32 cellular contexts compared by ENCODE assay signal in genomic region chr2:10038123-10038522, GRCh38. TPM values are rescaled to one million over a fixed set of nuclear protein-coding genes. Genes with fewer than 3 reads are reported as not detected.
A peak's percentile ranks its signal among the peaks of the same experiment; 100 is the strongest.
DNase-seq lines count a peak whose midpoint lies in the region; ATAC-seq, FAIRE-seq and TF ChIP-seq lines count a peak whose summit lies in the region.
"Had no signal": no experiment of that assay in that cellular context is flagged by ENCODE, and none has a peak within 500 bp of the region (broad histone marks: within the 10 kb centered on the region; RNA-seq: fewer than 3 reads in every experiment).

No MANE protein-coding gene starts in this region.

- CTCF ChIA-PET in HepG2 (lab: Yijun Ruan, JAX; ENCODE audit: low intra/inter-chr PET ratio, low total read pairs): no interaction called here

- no peak for ATAC-seq in HepG2
- no peak for ATAC-seq in HG02763 (IDR thresholded peaks at IDR 0.05; ENCODE audit: unreplicated experiment)
- ATAC-seq: activated CD4-positive, alpha-beta T cell treated with anti-CD3 and anti-CD28 coated beads for 36 hours; activated CD8-positive, alpha-beta T cell treated with anti-CD3 and anti-CD28 coated beads, Interleukin-2, amount 10 ng/mL, durations not matched to agents 7 days and 5 days had no signal

- no peak for DNase-seq in HepG2 (ENCODE audit: low spot score)
- DNase-seq in NCI-H82 (lab: John Stamatoyannopoulos, UW): no peak
- DNase-seq in NK-92 treated with Interleukin-12 subunit alpha and Interleukin-12 subunit beta, amount 100 ng/mL, for 24 hours (lab: John Stamatoyannopoulos, UW): no peak
- DNase-seq: ACHN; activated CD4-positive, alpha-beta T cell treated with anti-CD3 and anti-CD28 coated beads for 36 hours; activated CD8-positive, alpha-beta T cell treated with anti-CD3 and anti-CD28 coated beads, Interleukin-2, amount 10 ng/mL, durations not matched to agents 7 days and 5 days; BE2C; DMS153; effector CD4-positive, alpha-beta T cell; Kasumi-1; NCI-H1436 treated with DMSO at 0.1 percent for 48 hours; NCI-H2081 treated with DMSO at 0.1 percent for 48 hours; NCI-H2227 treated with DMSO at 0.1 percent for 48 hours; NCI-H69; Peyer's patch; SJCRH30; stimulated activated naive CD4-positive, alpha-beta T cell; SW 1271; T-helper 9 cell; testis had no signal

- 39% methylated on average over 9 of the region's 10 CpGs for WGBS in HepG2 (ENCODE audit: low lambda C conversion rate)

- peak overlapping the region in 2 of 3 donors; percentile 72 to 82 for H3K27ac Mint-ChIP-seq in IgD-negative memory B cell
- H3K27ac Mint-ChIP-seq: activated CD4-positive, alpha-beta T cell treated with anti-CD3 and anti-CD28 coated beads for 36 hours; activated CD8-positive, alpha-beta T cell treated with anti-CD3 and anti-CD28 coated beads, Interleukin-2, amount 10 ng/mL, durations not matched to agents 7 days and 5 days; activated naive CD4-positive, alpha-beta T cell treated with anti-CD3 and anti-CD28 coated beads, Interleukin-2, amount 50 U/mL, for 24 hours; activated T-helper 2 cell treated with anti-CD3 and anti-CD28 coated beads, Interferon-gamma antibody, Interleukin-2, Interleukin-4, amounts not matched to agents 10 μg/mL and 5 μg/mL and 100 μg/mL, durations not matched to agents 14 hours and 24 hours and 36 hours had no signal

- peaks cover 1% of the 10 kb centered on the region for H3K36me3 Mint-ChIP-seq in IgD-negative memory B cell
- H3K36me3 Mint-ChIP-seq: activated naive CD4-positive, alpha-beta T cell treated with anti-CD3 and anti-CD28 coated beads, Interleukin-2, amount 50 U/mL, for 24 hours had no signal

- in situ Hi-C loops in HepG2 (cut with HindIII; ENCODE audit: extremely low pct_ligation_motif_present, low pct_unique_long_range_greater_than_20kb): no loop called here

- H3K9me3 ChIP-seq in BLaER1 (peaks cover 19% of the 10 kb centered on the region), HepG2 (ENCODE audit: low read length) (no peaks in the 10 kb centered on the region), stomach smooth muscle (ENCODE audit: control insufficient read depth in 2 of 2, low read length in 2 of 2) (no peaks in the 10 kb centered on the region)
- H3K9me3 ChIP-seq: BE2C, Peyer's patch, testis had no signal

- POLR2A ChIA-PET in HepG2 (lab: Yijun Ruan, JAX): no interaction called here

- no peaks in the 10 kb centered on the region for H3K27me3 ChIP-seq in BLaER1
- H3K27me3 ChIP-seq in HepG2 (ENCODE audit: control insufficient read depth in 1 of 2, insufficient read depth in 2 of 2, low read length in 2 of 2): peaks cover 7 to 68% of the 10 kb centered on the region in 2 experiments
- no peaks in the 10 kb centered on the region for H3K27me3 ChIP-seq in stomach smooth muscle (ENCODE audit: control insufficient read depth in 1 of 2, insufficient read depth in 2 of 2, low read length in 2 of 2)
- H3K27me3 ChIP-seq: BE2C, Peyer's patch, testis had no signal

- no peaks in the 10 kb centered on the region for H4K20me1 ChIP-seq in BLaER1
- H4K20me1 ChIP-seq in HepG2 (ENCODE audit: insufficient read depth, low read length): no peaks in the 10 kb centered on the region

- TF ChIP-seq RAD21 in HepG2 (CRISPR knock-in tag; IDR thresholded peaks at IDR 0.05): no peak

- H3K9me3 Mint-ChIP-seq in IgD-negative memory B cell: no peaks in the 10 kb centered on the region
- H3K9me3 Mint-ChIP-seq: activated naive CD4-positive, alpha-beta T cell treated with anti-CD3 and anti-CD28 coated beads, Interleukin-2, amount 50 U/mL, for 24 hours; activated T-helper 2 cell treated with anti-CD3 and anti-CD28 coated beads, Interferon-gamma antibody, Interleukin-2, Interleukin-4, amounts not matched to agents 10 μg/mL and 5 μg/mL and 100 μg/mL, durations not matched to agents 14 hours and 24 hours and 36 hours; nephron had no signal

- H3K4me2 ChIP-seq in BLaER1 (0 out of 2 replicates have a peak overlapping the region, but pooled peaks have one; percentile 1), HepG2 (ENCODE audit: low read depth, low read length) (no peak overlapping the region)

- H3K79me2 ChIP-seq in HepG2 (ENCODE audit: insufficient read depth, low read length): no peaks in the 10 kb centered on the region

- no peak overlapping the region for H3K4me3 ChIP-seq in BLaER1
- H3K4me3 ChIP-seq in HepG2 (replicated peaks in 1 of 3; ENCODE audit: insufficient read depth in 1 of 3, low read depth in 2 of 3, low read length in 3 of 3): no peak overlapping the region
- no peak overlapping the region for H3K4me3 ChIP-seq in stomach smooth muscle (ENCODE audit: low read length in 2 of 2)
- H3K4me3 ChIP-seq: Peyer's patch, SJCRH30, skin epidermis, testis had no signal

- H3K4me1 ChIP-seq in BLaER1 (peaks cover 32% of the 10 kb centered on the region), HepG2 (ENCODE audit: insufficient read depth, low read length) (peaks cover 48% of the 10 kb centered on the region), stomach smooth muscle (ENCODE audit: control insufficient read depth, insufficient read depth, low read length) (peaks cover 71% of the 10 kb centered on the region)
- H3K4me1 ChIP-seq: BE2C, SJCRH30 had no signal

- no peak for TF ChIP-seq POLR2A in HepG2 (IDR thresholded peaks at IDR 0.05; ENCODE audit: insufficient read depth in 1 of 2, low read depth in 2 of 2, low read length in 2 of 2)

- no peak overlapping the region for H3K9ac ChIP-seq in BLaER1
- no peak overlapping the region for H3K9ac ChIP-seq in HepG2 (ENCODE audit: insufficient read depth, low read depth, low read length)
- no peak overlapping the region for H3K9ac ChIP-seq in stomach smooth muscle (ENCODE audit: low read length in 2 of 2)

- H3K4me1 Mint-ChIP-seq in IgD-negative memory B cell: peaks cover 23 to 34% (median 27%) of the 10 kb centered on the region in 3 donors

- H2AFZ ChIP-seq in HepG2 (ENCODE audit: low read length): no peak overlapping the region

- BruUV-seq in HepG2 (replicated peaks; lab: Mats Ljungman, UMichigan): no TSS peak

- intact Hi-C loops in HepG2 (cut with micrococcal nuclease; ENCODE audit: unreplicated experiment): no loop called here

- TF ChIP-seq CTCF in HepG2 (CRISPR knock-in tag; IDR thresholded peaks at IDR 0.05): no peak

- no peak for FAIRE-seq in HepG2 (lab: Jason Lieb, UNC)
- FAIRE-seq: H1, islet of Langerhans had no signal

- no peak overlapping the region for H3K27ac ChIP-seq in BLaER1
- H3K27ac ChIP-seq in HepG2 (ENCODE audit: extremely low read length, insufficient read depth, low read length): no peak overlapping the region
- peak overlapping the region; percentile 74 for H3K27ac ChIP-seq in stomach smooth muscle (ENCODE audit: low read length)
- H3K27ac ChIP-seq: HL-60, SJCRH30, testis, VCaP had no signal

- no peaks in the 10 kb centered on the region for H3K27me3 Mint-ChIP-seq in IgD-negative memory B cell
- H3K27me3 Mint-ChIP-seq: activated naive CD4-positive, alpha-beta T cell treated with anti-CD3 and anti-CD28 coated beads, Interleukin-2, amount 50 U/mL, for 24 hours had no signal

- peak overlapping the region in 1 of 4 donors; percentile 40 for H3K4me3 Mint-ChIP-seq in IgD-negative memory B cell
- H3K4me3 Mint-ChIP-seq: activated CD4-positive, alpha-beta T cell treated with anti-CD3 and anti-CD28 coated beads for 36 hours; activated CD8-positive, alpha-beta T cell treated with anti-CD3 and anti-CD28 coated beads, Interleukin-2, amount 10 ng/mL, durations not matched to agents 7 days and 5 days; activated naive CD4-positive, alpha-beta T cell treated with anti-CD3 and anti-CD28 coated beads, Interleukin-2, amount 50 U/mL, for 24 hours had no signal

- H3K36me3 ChIP-seq in BLaER1 (no peaks in the 10 kb centered on the region), HepG2 (replicated peaks in 1 of 2; ENCODE audit: control insufficient read depth in 1 of 2, insufficient read depth in 2 of 2, low read length in 2 of 2) (no peaks in the 10 kb centered on the region), stomach smooth muscle (ENCODE audit: control insufficient read depth in 2 of 2, insufficient read depth in 2 of 2, low read length in 2 of 2) (no peaks in the 10 kb centered on the region)
- H3K36me3 ChIP-seq: BE2C, Peyer's patch, SJCRH30 had no signal

- no peak for TF ChIP-seq EP300 in HepG2 (IDR thresholded peaks at IDR 0.05; ENCODE audit: low read depth in 2 of 2, low read length in 2 of 2)
- no peak for TF ChIP-seq EP300 in HepG2 (CRISPR knock-in tag; IDR thresholded peaks at IDR 0.05; ENCODE audit: borderline replicate concordance)

RNA-seq across cellular contexts. Expression of gene KLF11, which starts 5.2 kb away (rescaled TPM):
- 13.9 TPM for polyA plus RNA-seq in IgD-negative memory B cell
- 2.5 and 3.1 TPM in 2 replicates for total RNA-seq in HepG2 (2016; rRNA removed; fragmentation: Illumina TruSeq; extraction: Trizol)
- total RNA-seq in HepG2 (2016; cell fraction: cytosol; rRNA removed; fragmentation: Illumina TruSeq; extraction: Trizol; ENCODE audit: low read depth): 0.53 and 0.71 TPM in 2 replicates
- 2.6 and 2.9 TPM in 2 replicates for total RNA-seq in HepG2 (2016; cell fraction: insoluble cytoplasmic fraction; rRNA removed; fragmentation: Illumina TruSeq; extraction: Trizol)
- total RNA-seq in HepG2 (2016; cell fraction: membrane; rRNA removed; fragmentation: Illumina TruSeq; extraction: Trizol): 3.0 and 3.1 TPM in 2 replicates
- total RNA-seq in HepG2 (2016; cell fraction: nucleus; rRNA removed; fragmentation: Illumina TruSeq; extraction: Trizol): 2.7 and 3.1 TPM in 2 replicates
- polyA plus RNA-seq in HepG2 (2011; rRNA removed): 11.8 and 16.9 TPM in 2 replicates
- 5.0 and 9.2 TPM in 2 replicates for polyA plus RNA-seq in HepG2 (2011; cell fraction: cytosol; rRNA removed)
- polyA plus RNA-seq in HepG2 (2011; cell fraction: nucleus; rRNA removed): 5.8 and 9.5 TPM in 2 replicates
- polyA plus RNA-seq in HepG2 (2012): 8.7 and 11.2 TPM in 2 replicates
- polyA plus RNA-seq in HepG2 (2016; cell fraction: cytosol; fragmentation: Illumina TruSeq; extraction: Trizol; ENCODE audit: low read depth): 0.48 and 0.57 TPM in 2 replicates
- 2.9 and 3.2 TPM in 2 replicates for polyA plus RNA-seq in HepG2 (2016; cell fraction: insoluble cytoplasmic fraction; fragmentation: Illumina TruSeq; extraction: Trizol; ENCODE audit: low read depth)
- 1.8 and 2.0 TPM in 2 replicates for polyA plus RNA-seq in HepG2 (2016; cell fraction: membrane; fragmentation: Illumina TruSeq; extraction: Trizol; ENCODE audit: low read depth)
- 4.8 and 5.6 TPM in 2 replicates for polyA plus RNA-seq in HepG2 (2016; cell fraction: nucleus; fragmentation: Illumina TruSeq; extraction: Trizol; ENCODE audit: insufficient read depth, low read depth)
- polyA minus RNA-seq in HepG2 (2011; rRNA and poly(A)+ RNA removed; ENCODE audit: low replicate concordance): 22.9 and 78.5 TPM in 2 replicates
- polyA minus RNA-seq in HepG2 (2011; cell fraction: cytosol; rRNA and poly(A)+ RNA removed): 5.3 and 10.4 TPM in 2 replicates
- 7.1 and 10.8 TPM in 2 replicates for polyA minus RNA-seq in HepG2 (2011; cell fraction: nucleus; rRNA and poly(A)+ RNA removed)

RNA-seq across cellular contexts. Expression of gene CYS1, which starts 42.1 kb away (rescaled TPM):
- polyA plus RNA-seq in IgD-negative memory B cell (not detected), HepG2 (2011; rRNA removed) (0.04 TPM in 2 replicates)
- total RNA-seq in HepG2 (2016; rRNA removed; fragmentation: Illumina TruSeq; extraction: Trizol): not detected in 2 replicates
- total RNA-seq in HepG2 (2016; cell fraction: cytosol; rRNA removed; fragmentation: Illumina TruSeq; extraction: Trizol; ENCODE audit: low read depth): 0.09 TPM in 1 of 2 replicates, not detected in the other
- total RNA-seq in HepG2 (2016; cell fraction: insoluble cytoplasmic fraction; rRNA removed; fragmentation: Illumina TruSeq; extraction: Trizol): not detected in 2 replicates
- total RNA-seq in HepG2 (2016; cell fraction: membrane; rRNA removed; fragmentation: Illumina TruSeq; extraction: Trizol): 0.14 TPM in 1 of 2 replicates, not detected in the other
- total RNA-seq in HepG2 (2016; cell fraction: nucleus; rRNA removed; fragmentation: Illumina TruSeq; extraction: Trizol): not detected in 2 replicates
- 0.04 and 0.12 TPM in 2 replicates for polyA plus RNA-seq in HepG2 (2011; cell fraction: cytosol; rRNA removed)
- 0.03 TPM in 1 of 2 replicates, not detected in the other for polyA plus RNA-seq in HepG2 (2011; cell fraction: nucleus; rRNA removed)
- 0.13 TPM in 1 of 2 replicates, not detected in the other for polyA plus RNA-seq in HepG2 (2012)
- polyA plus RNA-seq in HepG2 (2016; cell fraction: cytosol; fragmentation: Illumina TruSeq; extraction: Trizol; ENCODE audit: low read depth): not detected in 2 replicates
- polyA plus RNA-seq in HepG2 (2016; cell fraction: insoluble cytoplasmic fraction; fragmentation: Illumina TruSeq; extraction: Trizol; ENCODE audit: low read depth): not detected in 2 replicates
- polyA plus RNA-seq in HepG2 (2016; cell fraction: membrane; fragmentation: Illumina TruSeq; extraction: Trizol; ENCODE audit: low read depth): not detected in 2 replicates
- not detected in 2 replicates for polyA plus RNA-seq in HepG2 (2016; cell fraction: nucleus; fragmentation: Illumina TruSeq; extraction: Trizol; ENCODE audit: insufficient read depth, low read depth)
- polyA minus RNA-seq in HepG2 (2011; rRNA and poly(A)+ RNA removed; ENCODE audit: low replicate concordance): 0.16 TPM in 1 of 2 replicates, not detected in the other
- polyA minus RNA-seq in HepG2 (2011; cell fraction: cytosol; rRNA and poly(A)+ RNA removed): not detected in 2 replicates
- polyA minus RNA-seq in HepG2 (2011; cell fraction: nucleus; rRNA and poly(A)+ RNA removed): not detected in 2 replicates
- total RNA-seq: activated CD4-positive, alpha-beta T cell treated with anti-CD3 and anti-CD28 coated beads for 36 hours; SJCRH30 had no signal
